Comparison of ENCODE assay signal across 8 cellular contexts in the genomic region with DNA sequence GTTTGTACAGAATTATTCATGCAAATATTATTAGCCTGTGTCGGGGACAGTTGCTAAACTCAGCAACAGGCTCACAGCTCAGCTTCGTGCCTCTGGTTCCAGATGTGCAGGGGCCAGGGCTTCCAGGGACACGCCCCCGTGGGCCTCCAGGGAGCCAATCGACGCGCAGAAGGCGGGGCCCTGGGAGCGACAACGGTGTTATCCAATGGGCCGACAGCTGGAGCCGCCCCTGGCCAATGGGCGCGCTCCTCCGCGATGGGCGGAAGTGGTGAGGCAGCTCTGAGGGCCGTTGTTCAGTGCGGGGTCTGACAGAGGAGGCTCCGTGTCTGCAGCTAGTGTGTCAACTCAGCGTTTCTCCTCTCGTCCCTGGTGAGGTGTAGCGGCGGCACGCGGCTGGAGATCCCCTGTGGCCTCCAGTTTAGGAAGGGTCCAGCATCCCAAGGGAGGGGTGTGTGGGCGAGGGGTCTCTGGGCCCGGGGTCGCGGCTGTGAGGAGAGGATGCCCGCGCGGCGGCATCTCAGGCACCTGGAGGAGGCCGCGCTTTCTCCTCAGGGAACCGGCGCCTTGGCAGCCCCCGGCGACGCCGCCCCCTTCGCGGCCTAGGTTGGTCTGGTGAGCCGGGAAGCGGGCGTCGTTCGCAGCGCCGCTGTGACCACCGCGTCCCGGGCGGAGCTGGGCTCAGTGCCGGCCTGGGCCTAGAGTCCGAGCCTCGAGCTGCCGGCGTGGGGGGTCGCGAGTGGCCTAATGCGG. TPM values are rescaled to one million over a fixed set of nuclear protein-coding genes. Genes with fewer than 3 reads are reported as not detected.
DNase-seq lines count a peak whose midpoint lies in the region; ATAC-seq, FAIRE-seq and TF ChIP-seq lines count a peak whose summit lies in the region.

A gene with protein sequence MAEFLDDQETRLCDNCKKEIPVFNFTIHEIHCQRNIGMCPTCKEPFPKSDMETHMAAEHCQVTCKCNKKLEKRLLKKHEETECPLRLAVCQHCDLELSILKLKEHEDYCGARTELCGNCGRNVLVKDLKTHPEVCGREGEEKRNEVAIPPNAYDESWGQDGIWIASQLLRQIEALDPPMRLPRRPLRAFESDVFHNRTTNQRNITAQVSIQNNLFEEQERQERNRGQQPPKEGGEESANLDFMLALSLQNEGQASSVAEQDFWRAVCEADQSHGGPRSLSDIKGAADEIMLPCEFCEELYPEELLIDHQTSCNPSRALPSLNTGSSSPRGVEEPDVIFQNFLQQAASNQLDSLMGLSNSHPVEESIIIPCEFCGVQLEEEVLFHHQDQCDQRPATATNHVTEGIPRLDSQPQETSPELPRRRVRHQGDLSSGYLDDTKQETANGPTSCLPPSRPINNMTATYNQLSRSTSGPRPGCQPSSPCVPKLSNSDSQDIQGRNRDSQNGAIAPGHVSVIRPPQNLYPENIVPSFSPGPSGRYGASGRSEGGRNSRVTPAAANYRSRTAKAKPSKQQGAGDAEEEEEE (plus strand): TSS at position 311 of the 750 bp plus-strand sequence. CDS start 4,963 bp downstream, outside the sequence.

- in situ Hi-C loops in astrocyte of the cerebellum (cut with HindIII; ENCODE audit: low sequenced_read_pairs), result no loop called here

- ATAC-seq in HG02981 (IDR thresholded peaks at IDR 0.05; ENCODE audit: unreplicated experiment) (peak; percentile 98), aorta (ENCODE audit: low FRiP score) (peak; percentile 100)

- peak; percentile 98 for DNase-seq in GM18507 (ENCODE audit: extremely low spot score, insufficient read length, low read depth)
- DNase-seq in NCI-H2029 treated with DMSO at 0.1 percent for 48 hours (lab: John Stamatoyannopoulos, UW), result peak; percentile 81
- peak; percentile 96 for DNase-seq in T-helper 9 cell
- peak; percentile 84 for DNase-seq in astrocyte of the cerebellum (ENCODE audit: low read depth)
- DNase-seq in hepatic stellate cell (ENCODE audit: low spot score), result peak; percentile 99
- DNase-seq in aorta, result peak; percentile 99

- H3K9ac ChIP-seq in rectal smooth muscle tissue (ENCODE audit: low read length), result peak within 1 kb of the TSS; percentile 97

- H3K36me3 ChIP-seq in rectal smooth muscle tissue (ENCODE audit: control insufficient read depth, insufficient read depth, low read length), result no peaks in the 10 kb centered on the region
- H3K36me3 ChIP-seq in aorta (ENCODE audit: control insufficient read depth in 1 of 2, insufficient read depth in 2 of 2, low read length in 1 of 2), result no peaks in the 10 kb centered on the region

- H3K27me3 ChIP-seq in rectal smooth muscle tissue (ENCODE audit: control insufficient read depth, insufficient read depth, low read length) (no peaks in the 10 kb centered on the region), aorta (ENCODE audit: control insufficient read depth in 1 of 2, insufficient read depth in 2 of 2, low read length in 1 of 2) (no peaks in the 10 kb centered on the region)

- H3K27ac ChIP-seq in rectal smooth muscle tissue (ENCODE audit: low read depth, low read length) (peak within 1 kb of the TSS; percentile 98), aorta (ENCODE audit: low read depth in 1 of 2, low read length in 2 of 2) (peak within 1 kb of the TSS in 1 of 2 donors; percentile 92)

- 0 to 1% methylated on average over 57 to 63 of the region's 63 CpGs for WGBS in aorta, 2 donors

- H3K9me3 ChIP-seq in aorta (ENCODE audit: control insufficient read depth, low read length), result no peaks in the 10 kb centered on the region

- H3K4me3 ChIP-seq in astrocyte of the cerebellum (ENCODE audit: low read depth, low read length) (peak within 1 kb of the TSS; percentile 93), rectal smooth muscle tissue (ENCODE audit: low read length) (peak within 1 kb of the TSS; percentile 97), aorta (ENCODE audit: low read length in 2 of 2) (peak within 1 kb of the TSS; percentile 53 to 70)

- FAIRE-seq in GM18507 (lab: Jason Lieb, UNC), result peak; percentile 98

- no peak for TF ChIP-seq CTCF in astrocyte of the cerebellum (IDR thresholded peaks at IDR 0.05; ENCODE audit: low read depth, low read length, missing control alignments)

- intact Hi-C loops in aorta (cut with DNase I), result loop anchor here in 1 of 2 donors (5.0 kb wide), 1 partner anchor 438 kb away; the partner anchor contains the start of genes ACAD10 and BRAP

- H3K4me1 ChIP-seq in rectal smooth muscle tissue (ENCODE audit: control insufficient read depth, insufficient read depth, low read length) (peaks cover 22% of the 10 kb centered on the region), aorta (ENCODE audit: control insufficient read depth in 1 of 2, insufficient read depth in 2 of 2, low read length in 2 of 2) (peaks cover 0 to 2% of the 10 kb centered on the region in 2 donors)

RNA-seq across cellular contexts. Expression of the gene that starts here (rescaled TPM):
- total RNA-seq in aorta, result 10 to 100 TPM; 21.2 to 35.5 TPM
- polyA plus RNA-seq in aorta, result 10 to 100 TPM in 1 of 2 donors, 1 to 10 TPM in 1; 8.9 to 26.0 TPM
